2 cellular contexts compared by ENCODE assay signal in genomic region chr2:219405451-219405850, GRCh38.
TF ChIP-seq lines count a peak whose summit lies in the region.

No MANE protein-coding gene starts in this region.

TF ChIP-seq in GM23338, 12 proteins besides CTCF, POLR2A, EP300 and RAD21:
- TF ChIP-seq ZNF114 (CRISPR knock-in tag; IDR thresholded peaks at IDR 0.05) (no peak), ETS1 (IDR thresholded peaks at IDR 0.05) (no peak), ZNF462 (CRISPR knock-in tag; IDR thresholded peaks at IDR 0.05) (no peak), EZH2phosphoT487 (IDR thresholded peaks at IDR 0.05; ENCODE audit: unreplicated experiment) (no peak)

TF ChIP-seq in H1, 55 proteins besides CTCF, POLR2A, EP300 and RAD21:
- no peak for TF ChIP-seq CHD7 (IDR thresholded peaks at IDR 0.05; ENCODE audit: insufficient replicate concordance, low read length)
- TF ChIP-seq JUN (IDR thresholded peaks at IDR 0.05; ENCODE audit: low read depth, low read length): no peak
- TF ChIP-seq EZH2 (IDR thresholded peaks at IDR 0.05; ENCODE audit: low read depth, low read length, severe bottlenecking): no peak
- no peak for TF ChIP-seq SUZ12 (IDR thresholded peaks at IDR 0.05; ENCODE audit: low read length)
- TF ChIP-seq YY1 (IDR thresholded peaks at IDR 0.05; ENCODE audit: low read depth, low read length): no peak
- no peak for TF ChIP-seq CHD1 (IDR thresholded peaks at IDR 0.05; ENCODE audit: low read depth, low read length)
- no peak for TF ChIP-seq SRF (IDR thresholded peaks at IDR 0.05; ENCODE audit: low read depth, low read length)
- TF ChIP-seq ATF3 (IDR thresholded peaks at IDR 0.05; ENCODE audit: insufficient read depth, low read depth, low read length): no peak
